ENCODE assay signal across 8 cellular contexts in the genomic region with DNA sequence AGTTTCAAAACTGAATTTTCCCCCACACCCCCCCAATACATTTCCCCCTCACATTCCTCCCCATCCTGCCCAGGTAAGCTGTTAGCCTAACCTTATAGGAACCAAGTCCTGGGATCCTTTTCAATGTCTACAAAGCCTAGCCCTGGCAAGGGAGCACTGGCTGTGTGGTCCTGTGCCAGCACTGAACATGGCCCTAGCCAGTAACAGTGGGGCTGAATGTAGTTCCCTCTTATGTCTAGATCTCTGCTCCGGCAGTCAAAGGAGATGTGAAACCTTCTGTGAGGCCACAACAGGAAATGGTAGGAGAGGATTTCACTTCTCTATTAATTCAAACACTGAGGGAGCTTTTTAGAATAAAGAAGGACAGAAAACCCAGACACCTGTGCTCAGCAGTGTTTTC. TPM values are rescaled to one million over a fixed set of nuclear protein-coding genes. Genes with fewer than 3 reads are reported as not detected.
A peak's percentile ranks its signal among the peaks of the same experiment; 100 is the strongest.
DNase-seq lines count a peak whose midpoint lies in the region; ATAC-seq lines count a peak whose summit lies in the region.

No MANE protein-coding gene starts in this region.

- H2BK120ac ChIP-seq in neuronal stem cell (ENCODE audit: low read depth, low read length): no peak overlapping the region

- no peaks in the 10 kb centered on the region for H3K36me3 Mint-ChIP-seq in CD4-positive, CD25-positive, alpha-beta regulatory T cell
- H3K36me3 Mint-ChIP-seq in activated T-cell treated with anti-CD3 and anti-CD28 coated beads, Interleukin-2, amount 50 U/mL, for 4 hours (ENCODE audit: insufficient read depth): no peaks in the 10 kb centered on the region

- no peak overlapping the region for H3K14ac ChIP-seq in neuronal stem cell (ENCODE audit: low read length)

- H2BK12ac ChIP-seq in neuronal stem cell (ENCODE audit: low read length): no peak overlapping the region

- H3K23ac ChIP-seq in neuronal stem cell (ENCODE audit: low read depth, low read length, poor library complexity): no peak overlapping the region

- peak; percentile 42 to 52 for ATAC-seq in CD4-positive, CD25-positive, alpha-beta regulatory T cell (ENCODE audit: low read depth in 2 of 2)
- ATAC-seq in GM19452 (IDR thresholded peaks at IDR 0.05; ENCODE audit: unreplicated experiment): peak; percentile 37
- ATAC-seq in HG03571 (IDR thresholded peaks at IDR 0.05; ENCODE audit: unreplicated experiment): peak; percentile 32
- ATAC-seq in activated T-cell treated with anti-CD3 and anti-CD28 coated beads, Interleukin-2, amount 50 U/mL, for 4 hours: peak; percentile 47 to 53
- ATAC-seq in sciatic nerve: peak; percentile 70

- H3K36me3 ChIP-seq in CD4-positive, CD25-positive, alpha-beta regulatory T cell (ENCODE audit: control insufficient read depth, insufficient read depth, low read length): no peaks in the 10 kb centered on the region
- H3K36me3 ChIP-seq in neuronal stem cell (replicated peaks in 1 of 2; ENCODE audit: control insufficient read depth in 2 of 2, insufficient read depth in 2 of 2, low read length in 2 of 2): no peaks in the 10 kb centered on the region

- no peak overlapping the region for H2BK5ac ChIP-seq in neuronal stem cell (ENCODE audit: low read length)

- H3K9ac ChIP-seq in neuronal stem cell (ENCODE audit: low read depth, low read length, poor library complexity): no peak overlapping the region

- no peaks in the 10 kb centered on the region for H3K79me1 ChIP-seq in neuronal stem cell (ENCODE audit: low read depth, low read length)

- no peak overlapping the region for H4K91ac ChIP-seq in neuronal stem cell (ENCODE audit: low read depth, low read length, poor library complexity)

- no peak overlapping the region for H3K4ac ChIP-seq in neuronal stem cell (ENCODE audit: low read length)

- H3K4me1 Mint-ChIP-seq in CD4-positive, CD25-positive, alpha-beta regulatory T cell: peaks cover 36 to 83% (median 58%) of the 10 kb centered on the region in 4 donors
- H3K4me1 Mint-ChIP-seq in activated T-cell treated with anti-CD3 and anti-CD28 coated beads, Interleukin-2, amount 50 U/mL, for 4 hours (ENCODE audit: low read depth): peaks cover 74% of the 10 kb centered on the region

- H3K27ac Mint-ChIP-seq in CD4-positive, CD25-positive, alpha-beta regulatory T cell: peak overlapping the region; percentile 89 to 99 (median 95)

- H2AK5ac ChIP-seq in neuronal stem cell (ENCODE audit: low read depth, low read length): no peak overlapping the region

- H3K27me3 ChIP-seq in CD4-positive, CD25-positive, alpha-beta regulatory T cell (ENCODE audit: control insufficient read depth, insufficient read depth, low read length): no peaks in the 10 kb centered on the region
- peaks cover 0 to 6% (median 0%) of the 10 kb centered on the region in 3 experiments for H3K27me3 ChIP-seq in neuronal stem cell (ENCODE audit: control insufficient read depth in 3 of 3, insufficient read depth in 3 of 3, low read depth in 1 of 3, low read length in 3 of 3)

- intact Hi-C loops in sciatic nerve (cut with DNase I): no loop called here

- peak overlapping the region; percentile 68 to 92 (median 82) for H3K4me3 Mint-ChIP-seq in CD4-positive, CD25-positive, alpha-beta regulatory T cell
- peak overlapping the region; percentile 57 for H3K4me3 Mint-ChIP-seq in activated T-cell treated with anti-CD3 and anti-CD28 coated beads, Interleukin-2, amount 50 U/mL, for 4 hours

- H3K9me3 Mint-ChIP-seq in CD4-positive, CD25-positive, alpha-beta regulatory T cell: no peaks in the 10 kb centered on the region
- no peaks in the 10 kb centered on the region for H3K9me3 Mint-ChIP-seq in activated T-cell treated with anti-CD3 and anti-CD28 coated beads, Interleukin-2, amount 50 U/mL, for 4 hours

- peak overlapping the region; percentile 76 for H3K4me3 ChIP-seq in CD4-positive, CD25-positive, alpha-beta regulatory T cell (ENCODE audit: low read depth, low read length)
- H3K4me3 ChIP-seq in neuronal stem cell (ENCODE audit: low read length in 2 of 2): no peak overlapping the region

- H2BK15ac ChIP-seq in neuronal stem cell (ENCODE audit: low read length): no peak overlapping the region

- H3K18ac ChIP-seq in neuronal stem cell (ENCODE audit: low read length): no peak overlapping the region

- peak overlapping the region; percentile 71 for H3K27ac ChIP-seq in CD4-positive, CD25-positive, alpha-beta regulatory T cell (ENCODE audit: insufficient read depth, low read length, poor library complexity, severe bottlenecking)
- H3K27ac ChIP-seq in neuronal stem cell (replicated peaks; ENCODE audit: low read length): no peak overlapping the region

- peak; percentile 9 to 82 (median 46) for DNase-seq in CD4-positive, CD25-positive, alpha-beta regulatory T cell
- no peak for DNase-seq in activated T-cell treated with anti-CD3 and anti-CD28 coated beads, Interleukin-2, amount 50 U/mL, for 4 hours
- no peak for DNase-seq in sciatic nerve (ENCODE audit: low spot score)
- no peak for DNase-seq in neuronal stem cell (ENCODE audit: low spot score)
- DNase-seq in NCI-H187 (lab: John Stamatoyannopoulos, UW): no peak
- DNase-seq in NCI-H2107 treated with DMSO at 0.1 percent for 48 hours (lab: John Stamatoyannopoulos, UW; ENCODE audit: unreplicated experiment): no peak

- no peak overlapping the region for H4K8ac ChIP-seq in neuronal stem cell (ENCODE audit: low read depth, low read length)

- H3K4me2 ChIP-seq in neuronal stem cell (ENCODE audit: insufficient read depth, low read length, poor library complexity, severe bottlenecking): no peak overlapping the region

- no peaks in the 10 kb centered on the region for H3K9me3 ChIP-seq in CD4-positive, CD25-positive, alpha-beta regulatory T cell (ENCODE audit: control insufficient read depth in 2 of 2, low read length in 2 of 2)
- no peaks in the 10 kb centered on the region for H3K9me3 ChIP-seq in neuronal stem cell (replicated peaks in 1 of 2; ENCODE audit: control insufficient read depth in 2 of 2, insufficient read depth in 1 of 2, low read depth in 1 of 2, low read length in 2 of 2)

- H3K27me3 Mint-ChIP-seq in CD4-positive, CD25-positive, alpha-beta regulatory T cell: no peaks in the 10 kb centered on the region
- H3K27me3 Mint-ChIP-seq in activated T-cell treated with anti-CD3 and anti-CD28 coated beads, Interleukin-2, amount 50 U/mL, for 4 hours (ENCODE audit: low read depth): no peaks in the 10 kb centered on the region

- WGBS in neuronal stem cell (ENCODE audit: extremely low coverage in 2 of 2, insufficient read length in 2 of 2, insufficient replicate concordance in 1 of 2), 2 donors: no CpG with 5 or more reads among the region's 1 CpG

- H3K4me1 ChIP-seq in CD4-positive, CD25-positive, alpha-beta regulatory T cell (ENCODE audit: control insufficient read depth, insufficient read depth, low read length, poor library complexity, severe bottlenecking): peaks cover 60% of the 10 kb centered on the region
- no peaks in the 10 kb centered on the region for H3K4me1 ChIP-seq in neuronal stem cell (ENCODE audit: control insufficient read depth in 2 of 2, insufficient read depth in 1 of 2, low read depth in 1 of 2, low read length in 2 of 2)

- no peak overlapping the region for H2AFZ ChIP-seq in neuronal stem cell (ENCODE audit: low read length)

RNA-seq across cellular contexts. Expression of gene HLA-DMB, which starts 3.4 kb away (rescaled TPM):
- total RNA-seq in CD4-positive, CD25-positive, alpha-beta regulatory T cell: 17.6 TPM
- polyA plus RNA-seq in CD4-positive, CD25-positive, alpha-beta regulatory T cell: 10 to 100 TPM; 12.8 to 44.2 (median 32.4) TPM
- 1 to 10 TPM in 2 of 3 donors, under 1 TPM in 1; 0.46 to 1.6 (median 1.4) TPM for total RNA-seq in activated T-cell treated with anti-CD3 and anti-CD28 coated beads, Interleukin-2, amount 50 U/mL, for 4 hours
- total RNA-seq in sciatic nerve: 46.9 TPM
- polyA plus RNA-seq in neuronal stem cell (2013, experiment 1 of 2): 4.8 TPM
- polyA plus RNA-seq in neuronal stem cell (2013, experiment 2 of 2): 5.1 TPM

RNA-seq across cellular contexts. Expression of gene HLA-DMA, which starts 8.6 kb away (rescaled TPM):
- total RNA-seq in CD4-positive, CD25-positive, alpha-beta regulatory T cell: 53.1 TPM
- 10 to 100 TPM; 32.3 to 89.3 (median 70.1) TPM for polyA plus RNA-seq in CD4-positive, CD25-positive, alpha-beta regulatory T cell
- 1 to 10 TPM; 4.3 to 6.4 (median 5.5) TPM for total RNA-seq in activated T-cell treated with anti-CD3 and anti-CD28 coated beads, Interleukin-2, amount 50 U/mL, for 4 hours
- 70.1 TPM for total RNA-seq in sciatic nerve
- 18.7 TPM for polyA plus RNA-seq in neuronal stem cell (2013, experiment 1 of 2)
- polyA plus RNA-seq in neuronal stem cell (2013, experiment 2 of 2): 18.3 TPM

RNA-seq across cellular contexts. Expression of gene BRD2, which starts 24.1 kb away (rescaled TPM):
- total RNA-seq in CD4-positive, CD25-positive, alpha-beta regulatory T cell: 425 TPM
- polyA plus RNA-seq in CD4-positive, CD25-positive, alpha-beta regulatory T cell: 10 to 100 TPM; 43.9 to 58.7 (median 53.8) TPM
- 100 to 1,000 TPM; 338 to 358 (median 348) TPM for total RNA-seq in activated T-cell treated with anti-CD3 and anti-CD28 coated beads, Interleukin-2, amount 50 U/mL, for 4 hours
- 188 TPM for total RNA-seq in sciatic nerve
- 180 TPM for polyA plus RNA-seq in neuronal stem cell (2013, experiment 1 of 2)
- 181 TPM for polyA plus RNA-seq in neuronal stem cell (2013, experiment 2 of 2)

Comparison
In these comparisons a context has a peak if more than half of its experiments do, and no peak if none do; other contexts are left out.
1. DNase-seq: peak in CD4-positive, CD25-positive, alpha-beta regulatory T cell (3 of 3); none in activated T-cell treated with anti-CD3 and anti-CD28 coated beads, Interleukin-2, amount 50 U/mL, for 4 hours (single experiment), sciatic nerve (single experiment), neuronal stem cell (single experiment), NCI-H187 (0 of 2) and NCI-H2107 treated with DMSO at 0.1 percent for 48 hours (single experiment).
2. Peak in every context shown above with its lines, with median percentiles within 50 percentile points of each other: ATAC-seq.